Comparison of ENCODE assay signal across 8 cellular contexts in genomic region chr11:117179048-117179999, GRCh38. TPM values are rescaled to one million over a fixed set of nuclear protein-coding genes. Genes with fewer than 3 reads are reported as not detected.
DNase-seq lines count a peak whose midpoint lies in the region; ATAC-seq, FAIRE-seq and TF ChIP-seq lines count a peak whose summit lies in the region.

No MANE protein-coding gene starts in this region.

- no peaks in the 10 kb centered on the region for H3K9me3 ChIP-seq in A673 (ENCODE audit: low read depth, low read length, poor library complexity, severe bottlenecking)
- H3K9me3 ChIP-seq in GM12878 (replicated peaks; ENCODE audit: control insufficient read depth, insufficient read depth, low read length) = no peaks in the 10 kb centered on the region

- in situ Hi-C loops in GM12878 (cut with MboI) = no loop called here

- RAD21 ChIA-PET in GM12878 (lab: Charles Lee; ENCODE audit: unreplicated experiment) = interaction anchor here (0.9 to 6.9 kb wide), 21 partner anchors 9 to 809 kb away, joined by 3 to 159 read pairs (median 4); partner anchors contain the start of genes APOA5, CEP164, PAFAH1B2 and PCSK7

- H3K36me3 ChIP-seq in A673 (ENCODE audit: insufficient read depth, low read length, poor library complexity, severe bottlenecking) (no peaks in the 10 kb centered on the region), GM12878 (ENCODE audit: control insufficient read depth in 2 of 2, insufficient read depth in 2 of 2, low read length in 1 of 2) (peaks cover 2 to 8% of the 10 kb centered on the region in 2 experiments; a peak in 3 of 4 replicates)

- FAIRE-seq in GM12878 (lab: Jason Lieb, UNC) = no peak

- peak overlapping the region; percentile 99 for H3K4me2 ChIP-seq in GM12878 (ENCODE audit: control insufficient read depth, insufficient read depth)

- TF ChIP-seq RAD21 in GM12878 (IDR thresholded peaks at IDR 0.05; ENCODE audit: insufficient read depth, low read depth, low read length) = no peak

- peak overlapping the region; percentile 96 for H2AFZ ChIP-seq in GM12878 (ENCODE audit: control insufficient read depth, low read depth, low read length)

- no peak for TF ChIP-seq CTCF in A673 (conservative IDR thresholded peaks at IDR 0.05; ENCODE audit: low read depth, low read length)
- no peak for TF ChIP-seq CTCF in GM12878 (IDR thresholded peaks at IDR 0.05 in 2 of 3, conservative IDR thresholded peaks at IDR 0.05 in 1 of 3; ENCODE audit: control insufficient read depth in 2 of 3, extremely low read depth in 1 of 3, insufficient read depth in 1 of 3, low read depth in 3 of 3, low read length in 3 of 3)

- no peaks in the 10 kb centered on the region for H3K9me3 Mint-ChIP-seq in immature natural killer cell

- H3K27ac ChIP-seq in A673 (ENCODE audit: low read depth, low read length, poor library complexity, severe bottlenecking) = peak overlapping the region; percentile 81
- H3K27ac ChIP-seq in GM12878 (ENCODE audit: control insufficient read depth, insufficient read depth) = peak overlapping the region; percentile 73

- no peaks in the 10 kb centered on the region for H4K20me1 ChIP-seq in GM12878 (ENCODE audit: control insufficient read depth, insufficient read depth)

- H3K4me1 ChIP-seq in A673 (ENCODE audit: insufficient read depth, low read length, poor library complexity, severe bottlenecking) (peaks cover 29% of the 10 kb centered on the region), GM12878 (ENCODE audit: control insufficient read depth, insufficient read depth, low read length) (peaks cover 15% of the 10 kb centered on the region)

- H3K9ac ChIP-seq in GM12878 (ENCODE audit: control insufficient read depth, insufficient read depth, low read length) = peak overlapping the region; percentile 87

- peaks cover 30 to 32% of the 10 kb centered on the region in 2 donors for H3K4me1 Mint-ChIP-seq in immature natural killer cell

- H3K27ac Mint-ChIP-seq in immature natural killer cell = peak overlapping the region; percentile 89 to 98 (median 94)

- peak; percentile 1 for ATAC-seq in GM18861 (IDR thresholded peaks at IDR 0.05; ENCODE audit: unreplicated experiment)
- ATAC-seq in HG03103 (IDR thresholded peaks at IDR 0.05; ENCODE audit: low read depth, unreplicated experiment) = peak; percentile 6
- peak; percentile 63 for ATAC-seq in GM12878
- no peak for ATAC-seq in GM18520 (IDR thresholded peaks at IDR 0.05; ENCODE audit: unreplicated experiment)

- BruUV-seq in A673 (replicated peaks; lab: Mats Ljungman, UMichigan) = no TSS peak
- TSS peak; percentile 81 for BruUV-seq in GM12878 (replicated peaks; lab: Mats Ljungman, UMichigan)

- SMC1A ChIA-PET in GM12878 (lab: Charles Lee; ENCODE audit: uncharacterized antibody, unreplicated experiment) = interaction anchor here (0.7 to 6.9 kb wide), 25 partner anchors 7 to 393 kb away, joined by 3 to 187 read pairs (median 5); partner anchors contain the start of genes PAFAH1B2, PCSK7, RNF214 and SIK3

- H3K79me2 ChIP-seq in GM12878 (ENCODE audit: control insufficient read depth, insufficient read depth, low read length) = peaks cover 8% of the 10 kb centered on the region

- under 1% methylated on average over 34 of the region's 39 CpGs for WGBS in GM12878 (ENCODE audit: insufficient coverage, insufficient replicate concordance, low lambda C conversion rate, missing lambda C conversion rate)

- peak overlapping the region; percentile 94 to 97 (median 94) for H3K4me3 Mint-ChIP-seq in immature natural killer cell

- TF ChIP-seq POLR2A in GM12878 (IDR thresholded peaks at IDR 0.05; ENCODE audit: low read depth, low read length) = no peak

- peaks cover 2 to 8% (median 3%) of the 10 kb centered on the region in 3 donors for H3K27me3 Mint-ChIP-seq in immature natural killer cell (ENCODE audit: low read depth in 3 of 3)

- intact Hi-C loops in A673 (cut with micrococcal nuclease; ENCODE audit: unreplicated experiment) (loop anchor here (5.0 kb wide), 1 partner anchor 37 kb away; the partner anchor contains the start of gene PAFAH1B2), GM12878 (cut with micrococcal nuclease; ENCODE audit: unreplicated experiment) (no loop called here)

- peak; percentile 93 for DNase-seq in A673 (ENCODE audit: low spot score)
- DNase-seq in SK-N-DZ (ENCODE audit: low spot score) = peak; percentile 11
- DNase-seq in GM12878 (ENCODE audit: low read depth, low spot score) = peak; percentile 45
- peak; percentile 72 to 77 (median 75) for DNase-seq in immature natural killer cell
- peak; percentile 63 for DNase-seq in stimulated activated CD4-positive, alpha-beta T cell treated with anti-CD3 and anti-CD28 coated beads, Interleukin-15, amount 100 ng/mL, for 24 hours

- CTCF ChIA-PET in A673 (lab: Charles Lee) = interaction anchor here (0.6 to 1.8 kb wide), 6 partner anchors 17 to 446 kb away, joined by 3 to 8 read pairs (median 7); no protein-coding TSS in a partner anchor
- CTCF ChIA-PET in GM12878 (lab: Yijun Ruan, JAX) = interaction anchor here (0.6 to 10.3 kb wide), 29 partner anchors 8 to 1749 kb away, joined by 3 to 422 read pairs (median 6); partner anchors contain the start of genes APOA5, CEP164, PAFAH1B2 and PCSK7

- H3K27me3 ChIP-seq in A673 (replicated peaks; ENCODE audit: insufficient read depth, low read depth, low read length, poor library complexity) = no peaks in the 10 kb centered on the region
- no peaks in the 10 kb centered on the region for H3K27me3 ChIP-seq in GM12878 (replicated peaks in 1 of 2; ENCODE audit: control insufficient read depth in 2 of 2, insufficient read depth in 2 of 2, low read length in 1 of 2)

- peaks cover 0 to 7% (median 3%) of the 10 kb centered on the region in 3 donors for H3K36me3 Mint-ChIP-seq in immature natural killer cell

- POLR2A ChIA-PET in A673 (lab: Charles Lee; ENCODE audit: low non-redundant PET) (interaction anchor here (0.5 kb wide), 1 partner anchor 422 kb away, joined by 3 read pairs; no protein-coding TSS in a partner anchor), GM12878 (lab: Charles Lee) (interaction anchor here (0.6 to 5.5 kb wide), 21 partner anchors 10 to 636 kb away, joined by 3 to 51 read pairs (median 4); partner anchors contain the start of genes CEP164, PAFAH1B2, PCSK7 and RNF214)

- peak overlapping the region; percentile 70 for H3K4me3 ChIP-seq in A673 (ENCODE audit: low read depth, low read length, poor library complexity, severe bottlenecking)
- peak overlapping the region; percentile 90 for H3K4me3 ChIP-seq in GM12878

- no peak for TF ChIP-seq EP300 in GM12878 (IDR thresholded peaks at IDR 0.05; ENCODE audit: borderline replicate concordance in 1 of 2, control insufficient read depth in 1 of 2, low read depth in 2 of 2, low read length in 2 of 2)

RNA-seq across cellular contexts. Expression of gene SIDT2, which starts 0.8 kb away (rescaled TPM):
- total RNA-seq in A673 (2021) (33.5 and 43.6 TPM in 2 replicates), GM12878 (2014; rRNA removed) (9.1 and 11.6 TPM in 2 replicates), GM12878 (2014; rRNA removed; fragmentation: Illumina TruSeq; extraction: Trizol) (8.4 and 9.0 TPM in 2 replicates), GM12878 (2021) (20.7 and 23.9 TPM in 2 replicates)
- polyA plus RNA-seq in SK-N-DZ (2014; cell fraction: cytosol; rRNA removed) = 1.4 and 1.9 TPM in 2 replicates
- polyA plus RNA-seq in SK-N-DZ (2014; cell fraction: nucleus; rRNA removed) = 8.4 and 14.3 TPM in 2 replicates
- 135 and 149 TPM in 2 replicates for total RNA-seq in GM12878 (2013; cell fraction: nucleolus; rRNA removed)
- polyA plus RNA-seq in GM12878 (2011; ENCODE audit: low read depth) = 13.0 TPM
- polyA plus RNA-seq in GM12878 (2011; rRNA removed) (9.5 and 20.7 TPM in 2 replicates), GM12878 (2014; fragmentation: Illumina TruSeq; extraction: Trizol) (12.7 and 16.3 TPM in 2 replicates), GM12878 (2014; fragmentation: Nextera tagmentation; extraction: Ambion mirVana) (1 to 10 TPM; 4.9 to 5.7 TPM), GM12878 (2014; rRNA removed) (16.5 and 19.3 TPM in 2 replicates), GM12878 (2016; fragmentation: Nextera tagmentation; extraction: Ambion mirVana) (1 to 10 TPM; 5.4 to 6.8 TPM), immature natural killer cell (1 to 10 TPM; 1.6 to 4.7 (median 1.7) TPM)
- 17.4 and 19.1 TPM in 2 replicates for polyA plus RNA-seq in GM12878 (2011; cell fraction: cytosol; rRNA removed)
- 132 and 186 TPM in 2 replicates for polyA plus RNA-seq in GM12878 (2011; cell fraction: nucleus; rRNA removed)
- polyA plus RNA-seq in GM12878 (2012) = 23.5 and 23.6 TPM in 2 replicates
- polyA minus RNA-seq in GM12878 (2011; rRNA and poly(A)+ RNA removed) = 30.9 and 35.5 TPM in 2 replicates
- 8.3 and 11.5 TPM in 2 replicates for polyA minus RNA-seq in GM12878 (2011; cell fraction: cytosol; rRNA and poly(A)+ RNA removed)
- 54.3 and 61.1 TPM in 2 replicates for polyA minus RNA-seq in GM12878 (2011; cell fraction: nucleus; rRNA and poly(A)+ RNA removed)

RNA-seq across cellular contexts. Expression of gene TAGLN, which starts 19.8 kb away (rescaled TPM):
- total RNA-seq in A673 (2021) (19.4 and 27.2 TPM in 2 replicates), GM12878 (2014; rRNA removed) (1.9 and 2.0 TPM in 2 replicates), GM12878 (2014; rRNA removed; fragmentation: Illumina TruSeq; extraction: Trizol) (1.5 and 1.6 TPM in 2 replicates), GM12878 (2021) (3.9 and 4.6 TPM in 2 replicates)
- 0.14 and 0.77 TPM in 2 replicates for polyA plus RNA-seq in SK-N-DZ (2014; cell fraction: cytosol; rRNA removed)
- 4.7 and 8.1 TPM in 2 replicates for polyA plus RNA-seq in SK-N-DZ (2014; cell fraction: nucleus; rRNA removed)
- total RNA-seq in GM12878 (2013; cell fraction: nucleolus; rRNA removed) = 17.4 and 21.3 TPM in 2 replicates
- polyA plus RNA-seq in GM12878 (2011; ENCODE audit: low read depth) = 2.9 TPM
- polyA plus RNA-seq in GM12878 (2011; rRNA removed) (3.5 and 3.9 TPM in 2 replicates), GM12878 (2014; fragmentation: Illumina TruSeq; extraction: Trizol) (1.9 and 4.8 TPM in 2 replicates), GM12878 (2014; fragmentation: Nextera tagmentation; extraction: Ambion mirVana) (1 to 10 TPM in 1 of 2 experiments, under 1 TPM in 1; 0.26 to 1.0 TPM), GM12878 (2014; rRNA removed) (3.6 and 4.0 TPM in 2 replicates), GM12878 (2016; fragmentation: Nextera tagmentation; extraction: Ambion mirVana) (1 to 10 TPM in 1 of 2 experiments, under 1 TPM in 1; 0.68 to 1.2 TPM), immature natural killer cell (under 1 TPM; 0.08 to 0.40 (median 0.09) TPM)
- 1.2 and 1.9 TPM in 2 replicates for polyA plus RNA-seq in GM12878 (2011; cell fraction: cytosol; rRNA removed)
- polyA plus RNA-seq in GM12878 (2011; cell fraction: nucleus; rRNA removed) = 36.5 and 46.4 TPM in 2 replicates
- 4.4 and 6.2 TPM in 2 replicates for polyA plus RNA-seq in GM12878 (2012)
- polyA minus RNA-seq in GM12878 (2011; rRNA and poly(A)+ RNA removed) = 1.3 and 1.5 TPM in 2 replicates
- 1.3 TPM in 1 of 2 replicates, not detected in the other for polyA minus RNA-seq in GM12878 (2011; cell fraction: cytosol; rRNA and poly(A)+ RNA removed)
- polyA minus RNA-seq in GM12878 (2011; cell fraction: nucleus; rRNA and poly(A)+ RNA removed) = 3.6 and 4.8 TPM in 2 replicates

RNA-seq across cellular contexts. Expression of gene PAFAH1B2, which starts 35.2 kb away (rescaled TPM):
- total RNA-seq in A673 (2021) = 153 and 160 TPM in 2 replicates
- polyA plus RNA-seq in SK-N-DZ (2014; cell fraction: cytosol; rRNA removed) = 32.6 and 33.7 TPM in 2 replicates
- polyA plus RNA-seq in SK-N-DZ (2014; cell fraction: nucleus; rRNA removed) = 8.5 and 11.4 TPM in 2 replicates
- total RNA-seq in GM12878 (2013; cell fraction: nucleolus; rRNA removed) = 53.3 and 53.4 TPM in 2 replicates
- total RNA-seq in GM12878 (2014; rRNA removed) = 47.5 and 62.2 TPM in 2 replicates
- 47.8 and 48.3 TPM in 2 replicates for total RNA-seq in GM12878 (2014; rRNA removed; fragmentation: Illumina TruSeq; extraction: Trizol)
- total RNA-seq in GM12878 (2021) = 49.3 and 49.6 TPM in 2 replicates
- polyA plus RNA-seq in GM12878 (2011; ENCODE audit: low read depth) = 12.1 TPM
- polyA plus RNA-seq in GM12878 (2011; rRNA removed) = 32.1 and 36.1 TPM in 2 replicates
- 21.8 and 26.0 TPM in 2 replicates for polyA plus RNA-seq in GM12878 (2011; cell fraction: cytosol; rRNA removed)
- 13.0 and 16.1 TPM in 2 replicates for polyA plus RNA-seq in GM12878 (2011; cell fraction: nucleus; rRNA removed)
- polyA plus RNA-seq in GM12878 (2012) = 16.4 and 16.8 TPM in 2 replicates
- 25.5 and 32.2 TPM in 2 replicates for polyA plus RNA-seq in GM12878 (2014; fragmentation: Illumina TruSeq; extraction: Trizol)
- 10 to 100 TPM; 17.6 to 64.8 TPM for polyA plus RNA-seq in GM12878 (2014; fragmentation: Nextera tagmentation; extraction: Ambion mirVana)
- 19.2 and 22.0 TPM in 2 replicates for polyA plus RNA-seq in GM12878 (2014; rRNA removed)
- 10 to 100 TPM; 51.1 to 53.2 TPM for polyA plus RNA-seq in GM12878 (2016; fragmentation: Nextera tagmentation; extraction: Ambion mirVana)
- 76.4 and 83.2 TPM in 2 replicates for polyA minus RNA-seq in GM12878 (2011; rRNA and poly(A)+ RNA removed)
- 21.2 and 28.9 TPM in 2 replicates for polyA minus RNA-seq in GM12878 (2011; cell fraction: cytosol; rRNA and poly(A)+ RNA removed)
- polyA minus RNA-seq in GM12878 (2011; cell fraction: nucleus; rRNA and poly(A)+ RNA removed) = 11.7 and 18.3 TPM in 2 replicates
- polyA plus RNA-seq in immature natural killer cell = 10 to 100 TPM; 16.0 to 23.7 (median 17.5) TPM

RNA-seq across cellular contexts. Expression of gene PCSK7, which starts 52.5 kb away (rescaled TPM):
- 49.0 and 53.2 TPM in 2 replicates for total RNA-seq in A673 (2021)
- 13.0 and 13.2 TPM in 2 replicates for polyA plus RNA-seq in SK-N-DZ (2014; cell fraction: cytosol; rRNA removed)
- 33.9 and 37.1 TPM in 2 replicates for polyA plus RNA-seq in SK-N-DZ (2014; cell fraction: nucleus; rRNA removed)
- 171 and 196 TPM in 2 replicates for total RNA-seq in GM12878 (2013; cell fraction: nucleolus; rRNA removed)
- 55.7 and 59.3 TPM in 2 replicates for total RNA-seq in GM12878 (2014; rRNA removed)
- 38.3 and 42.5 TPM in 2 replicates for total RNA-seq in GM12878 (2014; rRNA removed; fragmentation: Illumina TruSeq; extraction: Trizol)
- 69.8 and 81.5 TPM in 2 replicates for total RNA-seq in GM12878 (2021)
- polyA plus RNA-seq in GM12878 (2011; ENCODE audit: low read depth) = 17.2 TPM
- polyA plus RNA-seq in GM12878 (2011; rRNA removed) = 29.5 and 45.9 TPM in 2 replicates
- 46.3 and 62.0 TPM in 2 replicates for polyA plus RNA-seq in GM12878 (2011; cell fraction: cytosol; rRNA removed)
- 237 and 245 TPM in 2 replicates for polyA plus RNA-seq in GM12878 (2011; cell fraction: nucleus; rRNA removed)
- polyA plus RNA-seq in GM12878 (2012) = 29.4 and 40.0 TPM in 2 replicates
- 42.5 and 61.2 TPM in 2 replicates for polyA plus RNA-seq in GM12878 (2014; fragmentation: Illumina TruSeq; extraction: Trizol)
- 1 to 10 TPM; 5.5 to 5.7 TPM for polyA plus RNA-seq in GM12878 (2014; fragmentation: Nextera tagmentation; extraction: Ambion mirVana)
- 68.0 and 73.0 TPM in 2 replicates for polyA plus RNA-seq in GM12878 (2014; rRNA removed)
- 10 to 100 TPM; 51.4 to 51.8 TPM for polyA plus RNA-seq in GM12878 (2016; fragmentation: Nextera tagmentation; extraction: Ambion mirVana)
- 40.2 and 61.4 TPM in 2 replicates for polyA minus RNA-seq in GM12878 (2011; rRNA and poly(A)+ RNA removed)
- 11.6 and 20.1 TPM in 2 replicates for polyA minus RNA-seq in GM12878 (2011; cell fraction: cytosol; rRNA and poly(A)+ RNA removed)
- polyA minus RNA-seq in GM12878 (2011; cell fraction: nucleus; rRNA and poly(A)+ RNA removed) = 34.6 and 60.9 TPM in 2 replicates
- 10 to 100 TPM; 32.8 to 96.3 (median 38.8) TPM for polyA plus RNA-seq in immature natural killer cell

RNA-seq across cellular contexts. Expression of gene RNF214, which starts 53.1 kb away (rescaled TPM):
- 37.8 and 50.3 TPM in 2 replicates for total RNA-seq in A673 (2021)
- polyA plus RNA-seq in SK-N-DZ (2014; cell fraction: cytosol; rRNA removed) = 5.8 TPM in 2 replicates
- 4.5 and 4.6 TPM in 2 replicates for polyA plus RNA-seq in SK-N-DZ (2014; cell fraction: nucleus; rRNA removed)
- 37.6 and 40.7 TPM in 2 replicates for total RNA-seq in GM12878 (2013; cell fraction: nucleolus; rRNA removed)
- total RNA-seq in GM12878 (2014; rRNA removed) = 6.0 and 7.0 TPM in 2 replicates
- total RNA-seq in GM12878 (2014; rRNA removed; fragmentation: Illumina TruSeq; extraction: Trizol) = 8.2 and 8.3 TPM in 2 replicates
- total RNA-seq in GM12878 (2021) = 15.2 and 16.8 TPM in 2 replicates
- 7.2 TPM for polyA plus RNA-seq in GM12878 (2011; ENCODE audit: low read depth)
- 10.0 and 12.7 TPM in 2 replicates for polyA plus RNA-seq in GM12878 (2011; rRNA removed)
- 10.7 and 12.7 TPM in 2 replicates for polyA plus RNA-seq in GM12878 (2011; cell fraction: cytosol; rRNA removed)
- 41.4 and 45.4 TPM in 2 replicates for polyA plus RNA-seq in GM12878 (2011; cell fraction: nucleus; rRNA removed)
- 6.9 and 11.4 TPM in 2 replicates for polyA plus RNA-seq in GM12878 (2012)
- polyA plus RNA-seq in GM12878 (2014; fragmentation: Illumina TruSeq; extraction: Trizol) = 13.8 and 19.9 TPM in 2 replicates
- 1 to 10 TPM; 4.8 to 6.2 TPM for polyA plus RNA-seq in GM12878 (2014; fragmentation: Nextera tagmentation; extraction: Ambion mirVana)
- 8.2 and 11.4 TPM in 2 replicates for polyA plus RNA-seq in GM12878 (2014; rRNA removed)
- polyA plus RNA-seq in GM12878 (2016; fragmentation: Nextera tagmentation; extraction: Ambion mirVana) = 10 to 100 TPM; 12.8 to 15.3 TPM
- 21.2 and 28.2 TPM in 2 replicates for polyA minus RNA-seq in GM12878 (2011; rRNA and poly(A)+ RNA removed)
- polyA minus RNA-seq in GM12878 (2011; cell fraction: cytosol; rRNA and poly(A)+ RNA removed) = 6.9 and 7.5 TPM in 2 replicates
- 14.5 and 22.1 TPM in 2 replicates for polyA minus RNA-seq in GM12878 (2011; cell fraction: nucleus; rRNA and poly(A)+ RNA removed)
- 1 to 10 TPM; 5.3 to 9.8 (median 8.9) TPM for polyA plus RNA-seq in immature natural killer cell

Comparison
In these comparisons a context has a peak if more than half of its experiments do, and no peak if none do; other contexts are left out.
1. DNase-seq: peak in every context shown above with its lines; median percentile 93 in A673; 75 in immature natural killer cell; 63 in stimulated activated CD4-positive, alpha-beta T cell treated with anti-CD3 and anti-CD28 coated beads, Interleukin-15, amount 100 ng/mL, for 24 hours; 45 in GM12878; 11 in SK-N-DZ.